Comparison of ENCODE assay signal across 9 cellular contexts in genomic region chr14:69013943-69014782, GRCh38. TPM values are rescaled to one million over a fixed set of nuclear protein-coding genes. Genes with fewer than 3 reads are reported as not detected.
DNase-seq lines count a peak whose midpoint lies in the region; ATAC-seq and TF ChIP-seq lines count a peak whose summit lies in the region.
"Had no signal": no experiment of that assay in that cellular context is flagged by ENCODE, and none has a peak within 500 bp of the region (broad histone marks: within the 10 kb centered on the region; RNA-seq: fewer than 3 reads in every experiment).

No MANE protein-coding gene starts in this region.

- no peaks in the 10 kb centered on the region for H3K4me1 ChIP-seq in body of pancreas
- H3K4me1 ChIP-seq in mesodermal cell (ENCODE audit: control insufficient read depth, insufficient read depth, low read length, poor library complexity, severe bottlenecking) = peaks cover 17% of the 10 kb centered on the region

- no peak overlapping the region for H3K27ac Mint-ChIP-seq in activated naive CD8-positive, alpha-beta T cell treated with anti-CD3 and anti-CD28 coated beads for 36 hours

- H3K9me3 ChIP-seq in body of pancreas (no peaks in the 10 kb centered on the region), mesodermal cell (ENCODE audit: control insufficient read depth, low read length) (no peaks in the 10 kb centered on the region)

- no peaks in the 10 kb centered on the region for H3K36me3 ChIP-seq in body of pancreas (replicated peaks in 1 of 2; ENCODE audit: insufficient read depth in 1 of 2, low read depth in 2 of 2)
- H3K36me3 ChIP-seq in mesodermal cell (ENCODE audit: control insufficient read depth, insufficient read depth, low read length) = no peaks in the 10 kb centered on the region

- no peaks in the 10 kb centered on the region for H3K9me3 Mint-ChIP-seq in activated naive CD8-positive, alpha-beta T cell treated with anti-CD3 and anti-CD28 coated beads for 36 hours

- peaks cover 5% of the 10 kb centered on the region for H3K4me1 Mint-ChIP-seq in activated naive CD8-positive, alpha-beta T cell treated with anti-CD3 and anti-CD28 coated beads for 36 hours

- no peak for ATAC-seq in body of pancreas
- no peak for ATAC-seq in GM21717 (IDR thresholded peaks at IDR 0.05; ENCODE audit: unreplicated experiment)
- no peak for ATAC-seq in GM21529 (IDR thresholded peaks at IDR 0.05; ENCODE audit: unreplicated experiment)

- H3K4me3 Mint-ChIP-seq in activated naive CD8-positive, alpha-beta T cell treated with anti-CD3 and anti-CD28 coated beads for 36 hours = no peak overlapping the region

- DNase-seq in DMS53 (lab: John Stamatoyannopoulos, UW) (peak; percentile 94), NCI-H2029 (lab: John Stamatoyannopoulos, UW) (peak; percentile 85), body of pancreas (peak in 3 of 4 donors; percentile 53 to 83 (median 57))
- DNase-seq in activated naive CD8-positive, alpha-beta T cell treated with anti-CD3 and anti-CD28 coated beads for 36 hours = no peak
- no peak for DNase-seq in stimulated activated CD8-positive, alpha-beta memory T cell treated with anti-CD3 and anti-CD28 coated beads, Interleukin-4, amount 100 ng/mL, for 48 hours
- DNase-seq: activated CD4-positive, alpha-beta T cell treated with anti-CD3 and anti-CD28 coated beads for 1 hour had no signal

- intact Hi-C loops in body of pancreas (cut with DNase I) = no loop called here

- H3K36me3 Mint-ChIP-seq in activated naive CD8-positive, alpha-beta T cell treated with anti-CD3 and anti-CD28 coated beads for 36 hours = no peaks in the 10 kb centered on the region

- TF ChIP-seq CTCF in body of pancreas (IDR thresholded peaks at IDR 0.05) = peak in 1 of 7 experiments; percentile 13

- no peak for TF ChIP-seq POLR2A in body of pancreas (IDR thresholded peaks at IDR 0.05)

- no peak overlapping the region for H3K27ac ChIP-seq in body of pancreas
- peak overlapping the region; percentile 18 for H3K27ac ChIP-seq in mesodermal cell (ENCODE audit: low read depth, low read length, severe bottlenecking)

- H3K4me3 ChIP-seq in body of pancreas (no peak overlapping the region), mesodermal cell (ENCODE audit: extremely low read depth, insufficient read depth, low read length, poor library complexity, severe bottlenecking) (no peak overlapping the region)

- 69 to 71% methylated on average over 7 to 12 of the region's 12 CpGs for WGBS in body of pancreas, 2 donors
- WGBS in mesodermal cell (ENCODE audit: insufficient coverage in 2 of 2), 2 experiments = 65 to 77% methylated on average over 12 of the region's 12 CpGs

- H3K27me3 ChIP-seq in body of pancreas = no peaks in the 10 kb centered on the region

- H3K27me3 Mint-ChIP-seq in activated naive CD8-positive, alpha-beta T cell treated with anti-CD3 and anti-CD28 coated beads for 36 hours = no peaks in the 10 kb centered on the region

RNA-seq across cellular contexts. Expression of gene ACTN1, which starts 35.1 kb away (rescaled TPM):
- 10 to 100 TPM; 84.8 to 93.6 TPM for total RNA-seq in body of pancreas
- polyA plus RNA-seq in mesodermal cell (2013, experiment 1 of 2) = 357 TPM
- polyA plus RNA-seq in mesodermal cell (2013, experiment 2 of 2) = 310 TPM
- 100 to 1,000 TPM; 171 to 177 TPM for total RNA-seq in activated naive CD8-positive, alpha-beta T cell treated with anti-CD3 and anti-CD28 coated beads for 36 hours

Comparison
In these comparisons a context has a peak if more than half of its experiments do, and no peak if none do; other contexts are left out.
1. DNase-seq: peak in DMS53 (single experiment), NCI-H2029 (single experiment) and body of pancreas (3 of 4); none in activated naive CD8-positive, alpha-beta T cell treated with anti-CD3 and anti-CD28 coated beads for 36 hours (single experiment) and stimulated activated CD8-positive, alpha-beta memory T cell treated with anti-CD3 and anti-CD28 coated beads, Interleukin-4, amount 100 ng/mL, for 48 hours (single experiment).